Comparison of ENCODE assay signal across 19 cellular contexts in the genomic region with DNA sequence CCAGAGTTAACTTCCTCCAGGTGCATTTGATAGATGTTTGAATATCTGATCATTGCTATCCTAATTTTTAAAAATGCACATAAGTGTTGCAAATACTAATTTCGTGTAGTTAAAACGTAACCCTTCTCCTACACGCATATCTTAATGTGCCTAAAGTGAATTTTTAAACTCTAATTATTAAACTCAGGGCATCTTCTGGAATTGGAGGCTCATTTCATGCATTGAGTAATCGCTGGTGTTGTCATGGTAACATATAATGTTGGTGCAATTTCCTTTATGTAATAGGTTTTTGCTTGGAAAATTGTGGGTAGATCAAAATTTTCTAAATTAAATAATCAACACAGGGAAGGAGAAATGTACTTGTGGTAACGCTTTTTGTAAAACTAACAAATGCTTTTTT. TPM values are rescaled to one million over a fixed set of nuclear protein-coding genes. Genes with fewer than 3 reads are reported as not detected.
"Had no signal": no experiment of that assay in that cellular context is flagged by ENCODE, and none has a peak within 500 bp of the region (broad histone marks: within the 10 kb centered on the region; RNA-seq: fewer than 3 reads in every experiment).

No MANE protein-coding gene starts in this region.

- H3K27me3 ChIP-seq: adrenal gland, sigmoid colon, suprapubic skin, upper lobe of left lung had no signal

- H3K36me3 ChIP-seq: adrenal gland, sigmoid colon, suprapubic skin, upper lobe of left lung had no signal

- H3K9me3 ChIP-seq: adrenal gland, psoas muscle, sigmoid colon, suprapubic skin, upper lobe of left lung had no signal

- H3K27ac ChIP-seq: adrenal gland, psoas muscle, sigmoid colon, suprapubic skin, upper lobe of left lung had no signal

- DNase-seq: activated CD4-positive, alpha-beta T cell treated with anti-CD3 and anti-CD28 coated beads for 48 hours; activated CD8-positive, alpha-beta memory T cell treated with anti-CD3 and anti-CD28 coated beads for 24 hours; activated naive CD4-positive, alpha-beta T cell treated with anti-CD3 and anti-CD28 coated beads, Interleukin-2, amount 10 ng/mL, durations not matched to agents 7 days and 5 days; adrenal gland; dermis blood vessel endothelial cell; foreskin melanocyte; head of caudate nucleus; islet precursor cell; occipital lobe; psoas muscle; sigmoid colon; stimulated activated CD4-positive, alpha-beta T cell treated with anti-CD3 and anti-CD28 coated beads, Interleukin-2, amount 100 ng/mL, for 24 hours; stimulated activated naive CD4-positive, alpha-beta T cell treated with Interleukin-2 at 50 U/mL for 16 hours; upper lobe of left lung had no signal

- ATAC-seq: left lobe of liver; natural killer cell treated with Interleukin-12 subunit alpha and Interleukin-12 subunit beta and Interleukin-15 and Interleukin-18, amount 100 ng/mL, for 72 hours; psoas muscle; WTC11 had no signal

- H3K4me3 ChIP-seq: adrenal gland, psoas muscle, sigmoid colon, suprapubic skin, upper lobe of left lung had no signal

- H3K4me1 ChIP-seq: psoas muscle, suprapubic skin had no signal

RNA-seq across cellular contexts. Expression of gene ARMC3, which starts 56.2 kb away (rescaled TPM):
- total RNA-seq: activated T-helper 2 cell treated with anti-CD3 and anti-CD28 coated beads, Interferon-gamma antibody, Interleukin-2, Interleukin-4, amounts not matched to agents 10 μg/mL and 5 μg/mL and 100 μg/mL, durations not matched to agents 14 hours and 24 hours and 36 hours; adrenal gland; dermis blood vessel endothelial cell; left lobe of liver; natural killer cell treated with Interleukin-12 subunit alpha and Interleukin-12 subunit beta and Interleukin-15 and Interleukin-18, amount 100 ng/mL, for 72 hours; psoas muscle; sigmoid colon had no signal
- polyA plus RNA-seq: adrenal gland, psoas muscle, sigmoid colon had no signal
